ENCODE assay signal across 8 cellular contexts in the genomic region with DNA sequence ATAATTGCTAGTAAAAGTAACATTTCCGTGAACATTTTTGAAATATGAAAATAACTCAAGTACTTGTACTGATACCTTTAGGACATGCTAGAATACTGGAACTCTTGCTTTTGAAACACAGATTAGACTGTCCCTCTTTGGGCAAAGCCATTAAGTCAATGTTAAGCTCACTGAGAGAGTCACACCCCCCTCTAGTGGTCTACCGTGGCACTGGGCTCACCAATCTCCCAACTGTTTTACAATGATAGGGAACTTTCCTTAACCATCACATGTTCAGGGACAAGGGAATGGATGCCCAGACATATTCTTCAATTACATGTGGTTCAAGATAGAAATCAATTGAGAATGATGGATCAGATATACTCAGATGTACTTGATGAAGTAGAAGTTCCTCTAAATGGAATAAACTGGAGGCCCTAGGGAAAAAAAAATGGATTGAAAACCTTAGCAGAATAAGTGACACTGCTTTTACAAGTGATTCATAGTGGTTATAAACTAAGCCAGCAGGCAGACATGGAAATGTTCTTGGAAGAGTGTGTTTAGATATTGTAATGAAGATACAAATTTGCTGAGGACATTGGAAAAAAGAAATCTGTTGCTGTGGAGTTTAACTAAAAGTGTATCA. TPM values are rescaled to one million over a fixed set of nuclear protein-coding genes. Genes with fewer than 3 reads are reported as not detected.
DNase-seq lines count a peak whose midpoint lies in the region; ATAC-seq and TF ChIP-seq lines count a peak whose summit lies in the region.

No MANE protein-coding gene starts in this region.

- POLR2A ChIA-PET in activated B cell treated with CpG ODN at 0.5 μM for 24 hours (lab: Charles Lee): no interaction called here

- no peaks in the 10 kb centered on the region for H3K9me3 Mint-ChIP-seq in activated B cell treated with CpG ODN at 0.5 μM for 24 hours

- H3K4me1 Mint-ChIP-seq in activated B cell treated with CpG ODN at 0.5 μM for 24 hours: no peaks in the 10 kb centered on the region

- intact Hi-C loops in activated B cell treated with CpG ODN at 0.5 μM for 24 hours (cut with micrococcal nuclease): loop anchor here (1.0 to 2.0 kb wide), 5 partner anchors 90 to 588 kb away; no protein-coding TSS in a partner anchor

- peaks cover 3% of the 10 kb centered on the region for H3K27me3 Mint-ChIP-seq in activated B cell treated with CpG ODN at 0.5 μM for 24 hours

- DNase-seq in NCI-H2081 (lab: John Stamatoyannopoulos, UW) (peak; percentile 28 to 35), NCI-H2081 treated with DMSO at 0.1 percent for 48 hours (lab: John Stamatoyannopoulos, UW) (no peak), NCI-H1694 treated with DMSO at 0.1 percent for 48 hours (lab: John Stamatoyannopoulos, UW) (peak; percentile 57), activated B cell treated with CpG ODN at 0.5 μM for 24 hours (peak; percentile 25), cardiac fibroblast (ENCODE audit: low read depth in 2 of 2) (peak; percentile 72 to 75), kidney glomerular epithelial cell (lab: John Stamatoyannopoulos, UW) (peak; percentile 41), COR-L47 (lab: John Stamatoyannopoulos, UW) (no peak)
- DNase-seq in stimulated activated CD4-positive, alpha-beta T cell treated with anti-CD3 and anti-CD28 coated beads, Interleukin-2, amount 100 ng/mL, for 24 hours: peak; percentile 74 to 76

- no peak overlapping the region for H3K27ac Mint-ChIP-seq in activated B cell treated with CpG ODN at 0.5 μM for 24 hours

- CTCF ChIA-PET in activated B cell treated with CpG ODN at 0.5 μM for 24 hours (lab: Charles Lee): interaction anchor here (0.6 to 1.6 kb wide), 10 partner anchors 17 to 587 kb away, joined by 3 to 8 read pairs (median 3); no protein-coding TSS in a partner anchor

- H3K4me3 ChIP-seq in cardiac fibroblast (replicated peaks in 1 of 2; ENCODE audit: low read depth in 2 of 2, low read length in 2 of 2): no peak overlapping the region

- no peak overlapping the region for H3K4me3 Mint-ChIP-seq in activated B cell treated with CpG ODN at 0.5 μM for 24 hours

- ATAC-seq in activated B cell treated with CpG ODN at 0.5 μM for 24 hours (ENCODE audit: low read depth): peak; percentile 56

- H3K36me3 Mint-ChIP-seq in activated B cell treated with CpG ODN at 0.5 μM for 24 hours (ENCODE audit: low read depth): no peaks in the 10 kb centered on the region

- TF ChIP-seq CTCF in activated B cell treated with CpG ODN at 0.5 μM for 24 hours (IDR thresholded peaks at IDR 0.05) (peak; percentile 59), cardiac fibroblast (IDR thresholded peaks at IDR 0.05; ENCODE audit: low read depth, low read length) (peak; percentile 96)

RNA-seq across cellular contexts. Expression of a gene that starts 17.8 kb away (rescaled TPM):
- not detected in 2 replicates for total RNA-seq in activated B cell treated with CpG ODN at 0.5 μM for 24 hours

RNA-seq across cellular contexts. Expression of a gene that starts 42.0 kb away (rescaled TPM):
- total RNA-seq in activated B cell treated with CpG ODN at 0.5 μM for 24 hours: not detected in 2 replicates

RNA-seq across cellular contexts. Expression of a gene that starts 59.8 kb away (rescaled TPM):
- 0.44 TPM in 1 of 2 replicates, not detected in the other for total RNA-seq in activated B cell treated with CpG ODN at 0.5 μM for 24 hours

Comparison
In these comparisons a context has a peak if more than half of its experiments do, and no peak if none do; other contexts are left out.
1. DNase-seq: peak in NCI-H2081 (2 of 2), NCI-H1694 treated with DMSO at 0.1 percent for 48 hours (single experiment), activated B cell treated with CpG ODN at 0.5 μM for 24 hours (single experiment), cardiac fibroblast (2 of 2), kidney glomerular epithelial cell (single experiment) and stimulated activated CD4-positive, alpha-beta T cell treated with anti-CD3 and anti-CD28 coated beads, Interleukin-2, amount 100 ng/mL, for 24 hours (2 of 2); none in NCI-H2081 treated with DMSO at 0.1 percent for 48 hours (single experiment) and COR-L47 (single experiment).